Comparison of ENCODE assay signal across 7 cellular contexts in genomic region chr1:1505801-1506200, GRCh38. TPM values are rescaled to one million over a fixed set of nuclear protein-coding genes. Genes with fewer than 3 reads are reported as not detected.
DNase-seq lines count a peak whose midpoint lies in the region; ATAC-seq and TF ChIP-seq lines count a peak whose summit lies in the region.
"Not testable (repeated sequence)": the region's sequence is repeated elsewhere in the genome, so short reads cannot be mapped to it uniquely, and the experiment has no call there.

No MANE protein-coding gene starts in this region.

- not testable (repeated sequence) for H3K27me3 ChIP-seq in HL-60 (ENCODE audit: insufficient read depth, poor library complexity, severe bottlenecking); neuronal stem cell (ENCODE audit: control insufficient read depth in 3 of 3, insufficient read depth in 3 of 3, low read depth in 1 of 3, low read length in 3 of 3)

- H3K14ac ChIP-seq in neuronal stem cell (ENCODE audit: low read length) = not testable (repeated sequence)

- not testable (repeated sequence) for H3K27me3 Mint-ChIP-seq in activated T-helper 2 cell treated with anti-CD3 and anti-CD28 coated beads, Interferon-gamma antibody, Interleukin-2, Interleukin-4, amounts not matched to agents 10 μg/mL and 5 μg/mL and 100 μg/mL, durations not matched to agents 14 hours and 24 hours and 36 hours (ENCODE audit: low read depth); stimulated activated naive B cell treated with anti-CD40 and anti-IgM and Interleukin-4, amounts not matched to agents 10 μg/mL and 1 μg/mL and 100 μg/mL, for 72 hours

- H2BK15ac ChIP-seq in neuronal stem cell (ENCODE audit: low read length) = not testable (repeated sequence)

- H4K91ac ChIP-seq in neuronal stem cell (ENCODE audit: low read depth, low read length, poor library complexity) = not testable (repeated sequence)

- H2AFZ ChIP-seq in neuronal stem cell (ENCODE audit: low read length) = peak overlapping the region; percentile 74

- H3K4me3 Mint-ChIP-seq in activated T-helper 2 cell treated with anti-CD3 and anti-CD28 coated beads, Interferon-gamma antibody, Interleukin-2, Interleukin-4, amounts not matched to agents 10 μg/mL and 5 μg/mL and 100 μg/mL, durations not matched to agents 14 hours and 24 hours and 36 hours (ENCODE audit: low read depth) = not testable (repeated sequence)
- peak overlapping the region; percentile 25 to 75 for H3K4me3 Mint-ChIP-seq in stimulated activated naive B cell treated with anti-CD40 and anti-IgM and Interleukin-4, amounts not matched to agents 10 μg/mL and 1 μg/mL and 100 μg/mL, for 72 hours

- H2BK12ac ChIP-seq in neuronal stem cell (ENCODE audit: low read length) = not testable (repeated sequence)

- not testable (repeated sequence) for ATAC-seq in stimulated activated naive B cell treated with anti-CD40 and anti-IgM and Interleukin-4, amounts not matched to agents 10 μg/mL and 1 μg/mL and 100 μg/mL, for 72 hours (replicated peaks)

- not testable (repeated sequence) for H3K9me3 ChIP-seq in neuronal stem cell (replicated peaks in 1 of 2; ENCODE audit: control insufficient read depth in 2 of 2, insufficient read depth in 1 of 2, low read depth in 1 of 2, low read length in 2 of 2)

- not testable (repeated sequence) for H3K4me2 ChIP-seq in neuronal stem cell (ENCODE audit: insufficient read depth, low read length, poor library complexity, severe bottlenecking)

- not testable (repeated sequence) for H2BK120ac ChIP-seq in neuronal stem cell (ENCODE audit: low read depth, low read length)

- not testable (repeated sequence) for H4K8ac ChIP-seq in neuronal stem cell (ENCODE audit: low read depth, low read length)

- not testable (repeated sequence) for H3K9me3 Mint-ChIP-seq in activated T-helper 2 cell treated with anti-CD3 and anti-CD28 coated beads, Interferon-gamma antibody, Interleukin-2, Interleukin-4, amounts not matched to agents 10 μg/mL and 5 μg/mL and 100 μg/mL, durations not matched to agents 14 hours and 24 hours and 36 hours; stimulated activated naive B cell treated with anti-CD40 and anti-IgM and Interleukin-4, amounts not matched to agents 10 μg/mL and 1 μg/mL and 100 μg/mL, for 72 hours

- no CpG with 5 or more reads among the region's 5 CpGs for WGBS in neuronal stem cell (ENCODE audit: extremely low coverage in 2 of 2, insufficient read length in 2 of 2, insufficient replicate concordance in 1 of 2), 2 donors

- not testable (repeated sequence) for H3K4ac ChIP-seq in neuronal stem cell (ENCODE audit: low read length)

- peaks cover 15% of the 10 kb centered on the region for H3K4me1 Mint-ChIP-seq in activated T-helper 2 cell treated with anti-CD3 and anti-CD28 coated beads, Interferon-gamma antibody, Interleukin-2, Interleukin-4, amounts not matched to agents 10 μg/mL and 5 μg/mL and 100 μg/mL, durations not matched to agents 14 hours and 24 hours and 36 hours (ENCODE audit: low read depth)
- H3K4me1 Mint-ChIP-seq in stimulated activated naive B cell treated with anti-CD40 and anti-IgM and Interleukin-4, amounts not matched to agents 10 μg/mL and 1 μg/mL and 100 μg/mL, for 72 hours = peaks cover 10 to 19% of the 10 kb centered on the region in 2 donors

- not testable (repeated sequence) for H3K36me3 ChIP-seq in neuronal stem cell (replicated peaks in 1 of 2; ENCODE audit: control insufficient read depth in 2 of 2, insufficient read depth in 2 of 2, low read length in 2 of 2)

- H2AK5ac ChIP-seq in neuronal stem cell (ENCODE audit: low read depth, low read length) = not testable (repeated sequence)

- H3K4me3 ChIP-seq in HL-60 (replicated peaks; ENCODE audit: insufficient read depth, low read length); coronary artery; neuronal stem cell (ENCODE audit: low read length in 2 of 2): not testable (repeated sequence)

- intact Hi-C loops in activated T-helper 2 cell treated with anti-CD3 and anti-CD28 coated beads, Interferon-gamma antibody, Interleukin-2, Interleukin-4, amounts not matched to agents 10 μg/mL and 5 μg/mL and 100 μg/mL, durations not matched to agents 14 hours and 24 hours and 36 hours (cut with micrococcal nuclease) = not testable (repeated sequence)

- TF ChIP-seq CTCF in HL-60 (IDR thresholded peaks at IDR 0.05; ENCODE audit: insufficient read depth, low read length); RWPE1 (conservative IDR thresholded peaks at IDR 0.05; ENCODE audit: low read depth); coronary artery (IDR thresholded peaks at IDR 0.05): not testable (repeated sequence)

- POLR2A ChIA-PET in RWPE1 (lab: Yijun Ruan, JAX; ENCODE audit: low non-redundant PET) = not testable (repeated sequence)

- CTCF ChIA-PET in RWPE1 (lab: Yijun Ruan, JAX) = interaction anchor here (0.6 to 1.7 kb wide), 9 partner anchors 18 to 513 kb away, joined by 3 to 8 read pairs (median 3); no protein-coding TSS in a partner anchor

- not testable (repeated sequence) for H3K4me1 ChIP-seq in neuronal stem cell (ENCODE audit: control insufficient read depth in 2 of 2, insufficient read depth in 1 of 2, low read depth in 1 of 2, low read length in 2 of 2)

- H3K18ac ChIP-seq in neuronal stem cell (ENCODE audit: low read length) = not testable (repeated sequence)

- DNase-seq in HL-60 (ENCODE audit: low read depth in 1 of 2, low spot score in 1 of 2) (peak in 1 of 2 experiments; percentile 6), left kidney (ENCODE audit: low read depth, low spot score) (peak; percentile 6)
- not testable (repeated sequence) for DNase-seq in RWPE1 (ENCODE audit: low spot score); activated T-helper 2 cell treated with anti-CD3 and anti-CD28 coated beads, Interferon-gamma antibody, Interleukin-2, Interleukin-4, amounts not matched to agents 10 μg/mL and 5 μg/mL and 100 μg/mL, durations not matched to agents 14 hours and 24 hours and 36 hours (ENCODE audit: low spot score); coronary artery (ENCODE audit: low spot score); neuronal stem cell (ENCODE audit: low spot score); stimulated activated naive B cell treated with anti-CD40 and anti-IgM and Interleukin-4, amounts not matched to agents 10 μg/mL and 1 μg/mL and 100 μg/mL, for 72 hours

- peak overlapping the region; percentile 95 for H3K27ac Mint-ChIP-seq in activated T-helper 2 cell treated with anti-CD3 and anti-CD28 coated beads, Interferon-gamma antibody, Interleukin-2, Interleukin-4, amounts not matched to agents 10 μg/mL and 5 μg/mL and 100 μg/mL, durations not matched to agents 14 hours and 24 hours and 36 hours
- peak overlapping the region; percentile 87 for H3K27ac Mint-ChIP-seq in stimulated activated naive B cell treated with anti-CD40 and anti-IgM and Interleukin-4, amounts not matched to agents 10 μg/mL and 1 μg/mL and 100 μg/mL, for 72 hours

- H3K9ac ChIP-seq in neuronal stem cell (ENCODE audit: low read depth, low read length, poor library complexity) = not testable (repeated sequence)

- H3K79me1 ChIP-seq in neuronal stem cell (ENCODE audit: low read depth, low read length) = not testable (repeated sequence)

- peak overlapping the region; percentile 57 for H3K27ac ChIP-seq in HL-60 (replicated peaks)
- H3K27ac ChIP-seq in RWPE1 = peak overlapping the region; percentile 88
- peak overlapping the region; percentile 57 to 81 for H3K27ac ChIP-seq in coronary artery
- H3K27ac ChIP-seq in neuronal stem cell (replicated peaks; ENCODE audit: low read length) = not testable (repeated sequence)

- H3K23ac ChIP-seq in neuronal stem cell (ENCODE audit: low read depth, low read length, poor library complexity) = not testable (repeated sequence)

- not testable (repeated sequence) for H3K36me3 Mint-ChIP-seq in activated T-helper 2 cell treated with anti-CD3 and anti-CD28 coated beads, Interferon-gamma antibody, Interleukin-2, Interleukin-4, amounts not matched to agents 10 μg/mL and 5 μg/mL and 100 μg/mL, durations not matched to agents 14 hours and 24 hours and 36 hours (ENCODE audit: low read depth); stimulated activated naive B cell treated with anti-CD40 and anti-IgM and Interleukin-4, amounts not matched to agents 10 μg/mL and 1 μg/mL and 100 μg/mL, for 72 hours

- not testable (repeated sequence) for H2BK5ac ChIP-seq in neuronal stem cell (ENCODE audit: low read length)

RNA-seq across cellular contexts. Expression of gene ATAD3A, which starts 6.2 kb away (rescaled TPM):
- total RNA-seq in activated T-helper 2 cell treated with anti-CD3 and anti-CD28 coated beads, Interferon-gamma antibody, Interleukin-2, Interleukin-4, amounts not matched to agents 10 μg/mL and 5 μg/mL and 100 μg/mL, durations not matched to agents 14 hours and 24 hours and 36 hours = 71.5 and 78.5 TPM in 2 replicates
- 20.2 TPM for polyA plus RNA-seq in neuronal stem cell (2013, experiment 1 of 2)
- 19.1 TPM for polyA plus RNA-seq in neuronal stem cell (2013, experiment 2 of 2)

RNA-seq across cellular contexts. Expression of gene ATAD3B, which starts 34.2 kb away (rescaled TPM):
- total RNA-seq in activated T-helper 2 cell treated with anti-CD3 and anti-CD28 coated beads, Interferon-gamma antibody, Interleukin-2, Interleukin-4, amounts not matched to agents 10 μg/mL and 5 μg/mL and 100 μg/mL, durations not matched to agents 14 hours and 24 hours and 36 hours = 68.0 and 70.9 TPM in 2 replicates
- polyA plus RNA-seq in neuronal stem cell (2013, experiment 1 of 2) = 8.4 TPM
- polyA plus RNA-seq in neuronal stem cell (2013, experiment 2 of 2) = 8.2 TPM

RNA-seq across cellular contexts. Expression of gene TMEM240, which starts 34.6 kb away (rescaled TPM):
- 0.25 and 0.48 TPM in 2 replicates for total RNA-seq in activated T-helper 2 cell treated with anti-CD3 and anti-CD28 coated beads, Interferon-gamma antibody, Interleukin-2, Interleukin-4, amounts not matched to agents 10 μg/mL and 5 μg/mL and 100 μg/mL, durations not matched to agents 14 hours and 24 hours and 36 hours
- polyA plus RNA-seq in neuronal stem cell (2013, experiment 1 of 2) = 8.8 TPM
- polyA plus RNA-seq in neuronal stem cell (2013, experiment 2 of 2) = 8.6 TPM

RNA-seq across cellular contexts. Expression of gene ATAD3C, which starts 56.3 kb away (rescaled TPM):
- 0.53 and 0.62 TPM in 2 replicates for total RNA-seq in activated T-helper 2 cell treated with anti-CD3 and anti-CD28 coated beads, Interferon-gamma antibody, Interleukin-2, Interleukin-4, amounts not matched to agents 10 μg/mL and 5 μg/mL and 100 μg/mL, durations not matched to agents 14 hours and 24 hours and 36 hours
- polyA plus RNA-seq in neuronal stem cell (2013, experiment 1 of 2) = 0.45 TPM
- polyA plus RNA-seq in neuronal stem cell (2013, experiment 2 of 2) = 0.42 TPM
